Comparison of ENCODE assay signal across 30 cellular contexts in the genomic region with DNA sequence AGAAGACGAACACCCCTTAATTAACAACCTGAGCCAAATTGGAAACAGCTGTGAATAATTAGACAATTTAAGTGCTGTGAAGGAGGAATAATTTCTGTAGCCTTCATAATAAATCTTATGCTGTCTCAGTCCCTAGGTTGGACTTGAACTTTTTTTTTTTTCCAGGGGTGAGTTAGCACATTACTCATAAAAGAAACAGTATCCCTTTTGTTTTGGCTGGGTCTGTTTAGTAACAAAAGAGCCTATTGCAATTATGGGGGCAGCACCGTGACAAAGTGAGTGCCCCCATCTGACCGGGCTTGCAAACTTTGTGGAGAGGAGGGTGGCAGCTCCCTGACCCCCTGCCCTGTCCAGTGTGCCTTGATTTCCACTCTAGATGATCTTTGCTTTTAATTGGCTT.
"Had no signal": no experiment of that assay in that cellular context is flagged by ENCODE, and none has a peak within 500 bp of the region (broad histone marks: within the 10 kb centered on the region; RNA-seq: fewer than 3 reads in every experiment).

No MANE protein-coding gene starts in this region.

- H3K36me3 ChIP-seq: cardiac muscle cell, colonic mucosa, gastroesophageal sphincter, heart left ventricle, left lung, lower lobe of right lung, right lobe of liver, transverse colon, uterus, WERI-Rb-1 had no signal

- H3K9me3 ChIP-seq: colonic mucosa, lower lobe of right lung, mucosa of descending colon, right lobe of liver, testis had no signal

- H3K4me3 Mint-ChIP-seq: activated naive CD8-positive, alpha-beta T cell; natural killer cell treated with Interleukin-12 subunit alpha and Interleukin-12 subunit beta and Interleukin-15 and Interleukin-18, amount 100 ng/mL, for 72 hours had no signal

- H3K4me1 ChIP-seq: colonic mucosa, gastroesophageal sphincter, heart left ventricle, left lung, lower lobe of right lung, right lobe of liver, testis, transverse colon, uterus had no signal

- H3K27ac Mint-ChIP-seq: activated naive CD8-positive, alpha-beta T cell; natural killer cell treated with Interleukin-12 subunit alpha and Interleukin-12 subunit beta and Interleukin-15 and Interleukin-18, amount 100 ng/mL, for 72 hours had no signal

- FAIRE-seq: endometrium had no signal

- H3K4me3 ChIP-seq: cardiac muscle cell, colonic mucosa, gastroesophageal sphincter, heart left ventricle, left lung, lower lobe of right lung, mucosa of descending colon, right lobe of liver, testis, transverse colon, uterus had no signal

- DNase-seq: activated CD4-positive, alpha-beta T cell treated with anti-CD3 and anti-CD28 coated beads for 48 hours; activated CD4-positive, alpha-beta T cell treated with anti-CD3 and anti-CD28 coated beads, Interleukin-2, amount 50 U/mL, for 48 hours; activated CD8-positive, alpha-beta memory T cell treated with anti-CD3 and anti-CD28 coated beads for 24 hours; activated effector memory CD4-positive, alpha-beta T cell treated with Interleukin-2 at 50 U/mL for 16 hours; activated naive CD4-positive, alpha-beta T cell treated with Interleukin-2 at 50 U/mL for 16 hours; anterior cingulate cortex; cerebellar nuclear complex; colonic mucosa; effector CD8-positive, alpha-beta T cell; heart left ventricle; left lung; lower lobe of right lung; mucosa of descending colon; posterior cingulate gyrus; right lobe of liver; stimulated activated CD4-positive, alpha-beta T cell treated with anti-CD3 and anti-CD28 coated beads, Interleukin-12 subunit alpha, Interleukin-12 subunit beta, amount 100 ng/mL, for 4 hours; stimulated activated CD4-positive, alpha-beta T cell treated with anti-CD3 and anti-CD28 coated beads, Interleukin-4, amount 100 ng/mL, for 1 hour; stimulated activated naive CD8-positive, alpha-beta T cell treated with anti-CD3 and anti-CD28 coated beads, Interleukin-15, Interleukin-2, amounts not matched to agents 100 U/mL and 50 U/mL, for 24 hours; T1000; testis; transverse colon; uterus; WERI-Rb-1 had no signal

- ATAC-seq: activated CD4-positive, CD25-positive, alpha-beta regulatory T cell treated with anti-CD3 and anti-CD28 coated beads, Interleukin-2, amount 50 U/mL, for 24 hours; gastroesophageal sphincter; heart left ventricle; left lung; lower lobe of right lung; mucosa of descending colon; natural killer cell treated with Interleukin-12 subunit alpha and Interleukin-12 subunit beta and Interleukin-15 and Interleukin-18, amount 100 ng/mL, for 72 hours; right lobe of liver; stimulated activated naive CD8-positive, alpha-beta T cell treated with anti-CD3 and anti-CD28 coated beads, Interleukin-15, Interleukin-2, amounts not matched to agents 100 U/mL and 50 U/mL, for 24 hours had no signal

- H3K27ac ChIP-seq: cardiac muscle cell, colonic mucosa, epithelial cell of prostate, gastroesophageal sphincter, heart left ventricle, left lung, lower lobe of right lung, right lobe of liver, testis, transverse colon, uterus, WERI-Rb-1 had no signal

- H3K27me3 ChIP-seq: colonic mucosa, gastroesophageal sphincter, right lobe of liver, testis, transverse colon, uterus had no signal
